Comparison of ENCODE assay signal across 8 cellular contexts in genomic region chr6:31821301-31822037, GRCh38. TPM values are rescaled to one million over a fixed set of nuclear protein-coding genes. Genes with fewer than 3 reads are reported as not detected.
DNase-seq lines count a peak whose midpoint lies in the region; ATAC-seq and TF ChIP-seq lines count a peak whose summit lies in the region.

No MANE protein-coding gene starts in this region.

- H3K4me1 ChIP-seq in effector memory CD4-positive, alpha-beta T cell (ENCODE audit: control insufficient read depth, insufficient read depth, low read length, poor library complexity, severe bottlenecking), result peaks cover 21% of the 10 kb centered on the region

- H3K4me3 Mint-ChIP-seq in memory B cell, result peak overlapping the region; percentile 99

- H3K9me3 ChIP-seq in effector memory CD4-positive, alpha-beta T cell (ENCODE audit: control insufficient read depth, low read length), result no peaks in the 10 kb centered on the region

- H3K27ac ChIP-seq in effector memory CD4-positive, alpha-beta T cell (ENCODE audit: insufficient read depth, low read length, poor library complexity, severe bottlenecking), result peak overlapping the region; percentile 86

- H3K27me3 ChIP-seq in BJ (ENCODE audit: control insufficient read depth, insufficient read depth, low read length), result no peaks in the 10 kb centered on the region
- H3K27me3 ChIP-seq in effector memory CD4-positive, alpha-beta T cell (replicated peaks; ENCODE audit: control insufficient read depth, insufficient read depth, low read length, poor library complexity, severe bottlenecking), result no peaks in the 10 kb centered on the region

- no peaks in the 10 kb centered on the region for H3K36me3 ChIP-seq in BJ (ENCODE audit: control insufficient read depth, insufficient read depth, low read length)
- no peaks in the 10 kb centered on the region for H3K36me3 ChIP-seq in effector memory CD4-positive, alpha-beta T cell (ENCODE audit: control insufficient read depth, insufficient read depth, low read length)

- H3K36me3 Mint-ChIP-seq in memory B cell, result no peaks in the 10 kb centered on the region

- POLR2A ChIA-PET in BJ (lab: Charles Lee), result interaction anchor here (1.2 kb wide), 1 partner anchor 15 kb away, joined by 4 read pairs; the partner anchor contains the start of gene LSM2

- no peak for TF ChIP-seq CTCF in BJ (IDR thresholded peaks at IDR 0.05; ENCODE audit: insufficient read depth, low read depth, low read length)

- CTCF ChIA-PET in BJ (lab: Yijun Ruan, JAX), result interaction anchor here (0.6 to 2.1 kb wide), 3 partner anchors 30 to 157 kb away, joined by 3 to 6 read pairs (median 3); partner anchors contain the start of gene GPANK1

- H3K4me3 ChIP-seq in BJ (ENCODE audit: low read depth, low read length), result peak overlapping the region; percentile 50
- H3K4me3 ChIP-seq in effector memory CD4-positive, alpha-beta T cell (ENCODE audit: insufficient read depth, low read depth, low read length, poor library complexity, severe bottlenecking), result peak overlapping the region; percentile 73

- ATAC-seq in GM19324 (IDR thresholded peaks at IDR 0.05; ENCODE audit: low FRiP score, unreplicated experiment), result peak; percentile 45
- peak; percentile 56 for ATAC-seq in memory B cell (ENCODE audit: low read depth)

- no peak for DNase-seq in BJ (ENCODE audit: low read depth)
- peak; percentile 18 to 80 (median 70) for DNase-seq in NCI-H1417 (lab: John Stamatoyannopoulos, UW)
- peak; percentile 87 for DNase-seq in activated CD4-positive, alpha-beta T cell treated with anti-CD3 and anti-CD28 coated beads for 48 hours
- DNase-seq in effector memory CD4-positive, alpha-beta T cell, result no peak
- peak in 1 of 2 donors; percentile 61 for DNase-seq in memory B cell (ENCODE audit: low spot score in 2 of 2)
- peak; percentile 61 to 64 for DNase-seq in stimulated activated CD8-positive, alpha-beta memory T cell treated with anti-CD3 and anti-CD28 coated beads, Interleukin-15, amount 100 ng/mL, for 48 hours (ENCODE audit: low read depth in 2 of 2)
- DNase-seq in dedifferentiated amniotic fluid mesenchymal stem cell (ENCODE audit: extremely low spot score), result no peak

- no peaks in the 10 kb centered on the region for H3K27me3 Mint-ChIP-seq in memory B cell

- H3K27ac Mint-ChIP-seq in memory B cell, result peak overlapping the region; percentile 94

- no peaks in the 10 kb centered on the region for H3K9me3 Mint-ChIP-seq in memory B cell

- H3K4me1 Mint-ChIP-seq in memory B cell, result peaks cover 17% of the 10 kb centered on the region

RNA-seq across cellular contexts. Expression of gene HSPA1B, which starts 6.1 kb away (rescaled TPM):
- polyA plus RNA-seq in BJ (2011; rRNA removed), result 20.9 and 42.8 TPM in 2 replicates
- polyA minus RNA-seq in BJ (2011; rRNA and poly(A)+ RNA removed), result 34.9 and 44.1 TPM in 2 replicates

RNA-seq across cellular contexts. Expression of gene HSPA1A, which starts 6.1 kb away (rescaled TPM):
- polyA plus RNA-seq in BJ (2011; rRNA removed), result 57.7 and 98.6 TPM in 2 replicates
- 44.0 and 48.6 TPM in 2 replicates for polyA minus RNA-seq in BJ (2011; rRNA and poly(A)+ RNA removed)

RNA-seq across cellular contexts. Expression of gene HSPA1L, which starts 6.4 kb away (rescaled TPM):
- polyA plus RNA-seq in BJ (2011; rRNA removed), result 0.90 and 0.99 TPM in 2 replicates
- polyA minus RNA-seq in BJ (2011; rRNA and poly(A)+ RNA removed), result 0.57 and 1.6 TPM in 2 replicates

RNA-seq across cellular contexts. Expression of gene LSM2, which starts 14.7 kb away (rescaled TPM):
- polyA plus RNA-seq in BJ (2011; rRNA removed), result 40.3 and 43.5 TPM in 2 replicates
- 22.2 and 25.1 TPM in 2 replicates for polyA minus RNA-seq in BJ (2011; rRNA and poly(A)+ RNA removed)

RNA-seq across cellular contexts. Expression of gene VARS1, which starts 25.9 kb away (rescaled TPM):
- 10.9 and 33.9 TPM in 2 replicates for polyA plus RNA-seq in BJ (2011; rRNA removed)
- 41.2 and 76.9 TPM in 2 replicates for polyA minus RNA-seq in BJ (2011; rRNA and poly(A)+ RNA removed)

Comparison
In these comparisons a context has a peak if more than half of its experiments do, and no peak if none do; other contexts are left out.
1. DNase-seq: peak in NCI-H1417 (3 of 3), activated CD4-positive, alpha-beta T cell treated with anti-CD3 and anti-CD28 coated beads for 48 hours (single experiment) and stimulated activated CD8-positive, alpha-beta memory T cell treated with anti-CD3 and anti-CD28 coated beads, Interleukin-15, amount 100 ng/mL, for 48 hours (2 of 2); none in BJ (single experiment), effector memory CD4-positive, alpha-beta T cell (0 of 3) and dedifferentiated amniotic fluid mesenchymal stem cell (single experiment).